Comparison of ENCODE assay signal across 32 cellular contexts in genomic region chr3:21644268-21644667, GRCh38.
"Had no signal": no experiment of that assay in that cellular context is flagged by ENCODE, and none has a peak within 500 bp of the region (broad histone marks: within the 10 kb centered on the region; RNA-seq: fewer than 3 reads in every experiment).

No MANE protein-coding gene starts in this region.

- H3K9ac ChIP-seq: SK-N-SH had no signal

- DNase-seq: activated CD4-positive, alpha-beta memory T cell treated with anti-CD3 and anti-CD28 coated beads for 36 hours; activated CD4-positive, alpha-beta T cell treated with anti-CD3 and anti-CD28 coated beads for 48 hours; activated CD8-positive, alpha-beta memory T cell treated with anti-CD3 and anti-CD28 coated beads, Interleukin-2, amount 50 U/mL, for 4 hours; activated effector memory CD4-positive, alpha-beta T cell treated with anti-CD3 and anti-CD28 coated beads, Interleukin-2, amount 50 U/mL, for 16 hours; activated naive CD4-positive, alpha-beta T cell treated with anti-CD3 and anti-CD28 coated beads, Interleukin-2, amount 10 ng/mL, durations not matched to agents 7 days and 5 days; activated naive CD8-positive, alpha-beta T cell treated with anti-CD3 and anti-CD28 coated beads, Interleukin-2, amount 10 ng/mL, durations not matched to agents 7 days and 5 days; activated T-cell treated with anti-CD3 and anti-CD28 coated beads, Interleukin-2, amount 50 U/mL, for 1 hour; brain microvascular endothelial cell; cortex of kidney; effector memory CD8-positive, alpha-beta T cell; foreskin keratinocyte; glutamatergic neuron; kidney glomerular epithelial cell; mucosa of descending colon; SK-N-SH; small intestine; stimulated activated CD4-positive, alpha-beta T cell treated with anti-CD3 and anti-CD28 coated beads, Interleukin-4, amount 100 ng/mL, for 24 hours; SW 1271; T-helper 17 cell; T1000; transverse colon; WERI-Rb-1 had no signal

- H3K27ac Mint-ChIP-seq: activated CD4-positive, alpha-beta memory T cell treated with anti-CD3 and anti-CD28 coated beads for 36 hours; activated naive CD4-positive, alpha-beta T cell treated with anti-CD3 and anti-CD28 coated beads, Interleukin-2, amount 10 ng/mL, durations not matched to agents 7 days and 5 days; activated naive CD8-positive, alpha-beta T cell treated with anti-CD3 and anti-CD28 coated beads, Interleukin-2, amount 10 ng/mL, durations not matched to agents 7 days and 5 days; activated T-helper 1 cell treated with anti-CD3 and anti-CD28 coated beads, Interleukin-12 subunit alpha, Interleukin-12 subunit beta, Interleukin-2, Interleukin-4 antibody, amounts not matched to agents 30 ng/mL and 10 ng/mL and 1 ng/mL, durations not matched to agents 14 hours and 24 hours and 36 hours; effector memory CD8-positive, alpha-beta T cell; natural killer cell treated with Interleukin-12 subunit alpha and Interleukin-12 subunit beta and Interleukin-15 and Interleukin-18, amount 100 ng/mL, for 72 hours; stimulated activated effector memory CD8-positive, alpha-beta T cell treated with anti-CD3 and anti-CD28 coated beads, Interleukin-12 subunit alpha, Interleukin-12 subunit beta, amount 100 ng/mL, for 72 hours; stimulated activated naive CD8-positive, alpha-beta T cell treated with anti-CD3 and anti-CD28 coated beads, Interleukin-15, Interleukin-2, amounts not matched to agents 100 ng/mL and 50 ng/mL, for 24 hours; T-helper 17 cell had no signal

- H3K9me3 ChIP-seq: mucosa of descending colon, SK-N-SH, transverse colon had no signal

- H3K4me3 ChIP-seq: lung, mucosa of descending colon, transverse colon had no signal

- H3K27ac ChIP-seq: brain microvascular endothelial cell, foreskin keratinocyte, transverse colon, WERI-Rb-1 had no signal

- H3K27me3 ChIP-seq: brain microvascular endothelial cell, foreskin keratinocyte, transverse colon had no signal

- H3K4me3 Mint-ChIP-seq: activated CD4-positive, alpha-beta memory T cell treated with anti-CD3 and anti-CD28 coated beads for 36 hours; activated naive CD4-positive, alpha-beta T cell treated with anti-CD3 and anti-CD28 coated beads, Interleukin-2, amount 10 ng/mL, durations not matched to agents 7 days and 5 days; activated naive CD8-positive, alpha-beta T cell treated with anti-CD3 and anti-CD28 coated beads, Interleukin-2, amount 10 ng/mL, durations not matched to agents 7 days and 5 days; activated T-helper 1 cell treated with anti-CD3 and anti-CD28 coated beads, Interleukin-12 subunit alpha, Interleukin-12 subunit beta, Interleukin-2, Interleukin-4 antibody, amounts not matched to agents 30 ng/mL and 10 ng/mL and 1 ng/mL, durations not matched to agents 14 hours and 24 hours and 36 hours; effector memory CD8-positive, alpha-beta T cell; natural killer cell treated with Interleukin-12 subunit alpha and Interleukin-12 subunit beta and Interleukin-15 and Interleukin-18, amount 100 ng/mL, for 72 hours; stimulated activated effector memory CD8-positive, alpha-beta T cell treated with anti-CD3 and anti-CD28 coated beads, Interleukin-12 subunit alpha, Interleukin-12 subunit beta, amount 100 ng/mL, for 72 hours; stimulated activated naive CD8-positive, alpha-beta T cell treated with anti-CD3 and anti-CD28 coated beads, Interleukin-15, Interleukin-2, amounts not matched to agents 100 ng/mL and 50 ng/mL, for 24 hours; T-helper 17 cell had no signal

- H3K36me3 ChIP-seq: brain microvascular endothelial cell, transverse colon, WERI-Rb-1 had no signal

- ATAC-seq: activated CD4-positive, CD25-positive, alpha-beta regulatory T cell treated with anti-CD3 and anti-CD28 coated beads, Interleukin-2, amount 50 U/mL, for 24 hours; effector memory CD8-positive, alpha-beta T cell; esophagus mucosa; foreskin keratinocyte; mucosa of descending colon; natural killer cell treated with Interleukin-12 subunit alpha and Interleukin-12 subunit beta and Interleukin-15 and Interleukin-18, amount 100 ng/mL, for 72 hours; sciatic nerve; stimulated activated effector memory CD8-positive, alpha-beta T cell treated with anti-CD3 and anti-CD28 coated beads, Interleukin-12 subunit alpha, Interleukin-12 subunit beta, amount 100 ng/mL, for 72 hours; T-helper 17 cell had no signal

- H3K4me1 Mint-ChIP-seq: activated naive CD4-positive, alpha-beta T cell treated with anti-CD3 and anti-CD28 coated beads, Interleukin-2, amount 10 ng/mL, durations not matched to agents 7 days and 5 days; activated naive CD8-positive, alpha-beta T cell treated with anti-CD3 and anti-CD28 coated beads, Interleukin-2, amount 10 ng/mL, durations not matched to agents 7 days and 5 days; stimulated activated effector memory CD8-positive, alpha-beta T cell treated with anti-CD3 and anti-CD28 coated beads, Interleukin-12 subunit alpha, Interleukin-12 subunit beta, amount 100 ng/mL, for 72 hours; T-helper 17 cell had no signal

- H3K4me2 ChIP-seq: SK-N-SH had no signal

- H3K36me3 Mint-ChIP-seq: activated CD4-positive, alpha-beta memory T cell treated with anti-CD3 and anti-CD28 coated beads for 36 hours; activated naive CD4-positive, alpha-beta T cell treated with anti-CD3 and anti-CD28 coated beads, Interleukin-2, amount 10 ng/mL, durations not matched to agents 7 days and 5 days; activated naive CD8-positive, alpha-beta T cell treated with anti-CD3 and anti-CD28 coated beads, Interleukin-2, amount 10 ng/mL, durations not matched to agents 7 days and 5 days; stimulated activated effector memory CD8-positive, alpha-beta T cell treated with anti-CD3 and anti-CD28 coated beads, Interleukin-12 subunit alpha, Interleukin-12 subunit beta, amount 100 ng/mL, for 72 hours had no signal

- FAIRE-seq: astrocyte, small intestine, urothelium cell line had no signal

- H3K4me1 ChIP-seq: foreskin keratinocyte, transverse colon had no signal

- H3K9me3 Mint-ChIP-seq: activated naive CD8-positive, alpha-beta T cell treated with anti-CD3 and anti-CD28 coated beads, Interleukin-2, amount 10 ng/mL, durations not matched to agents 7 days and 5 days had no signal

- H3K27me3 Mint-ChIP-seq: activated CD4-positive, alpha-beta memory T cell treated with anti-CD3 and anti-CD28 coated beads for 36 hours; activated naive CD4-positive, alpha-beta T cell treated with anti-CD3 and anti-CD28 coated beads, Interleukin-2, amount 10 ng/mL, durations not matched to agents 7 days and 5 days; activated naive CD8-positive, alpha-beta T cell treated with anti-CD3 and anti-CD28 coated beads, Interleukin-2, amount 10 ng/mL, durations not matched to agents 7 days and 5 days; effector memory CD8-positive, alpha-beta T cell; natural killer cell treated with Interleukin-12 subunit alpha and Interleukin-12 subunit beta and Interleukin-15 and Interleukin-18, amount 100 ng/mL, for 72 hours; stimulated activated naive CD8-positive, alpha-beta T cell treated with anti-CD3 and anti-CD28 coated beads, Interleukin-15, Interleukin-2, amounts not matched to agents 100 ng/mL and 50 ng/mL, for 24 hours; T-helper 17 cell had no signal
